ENCODE assay signal across 1 cellular context in the genomic region with DNA sequence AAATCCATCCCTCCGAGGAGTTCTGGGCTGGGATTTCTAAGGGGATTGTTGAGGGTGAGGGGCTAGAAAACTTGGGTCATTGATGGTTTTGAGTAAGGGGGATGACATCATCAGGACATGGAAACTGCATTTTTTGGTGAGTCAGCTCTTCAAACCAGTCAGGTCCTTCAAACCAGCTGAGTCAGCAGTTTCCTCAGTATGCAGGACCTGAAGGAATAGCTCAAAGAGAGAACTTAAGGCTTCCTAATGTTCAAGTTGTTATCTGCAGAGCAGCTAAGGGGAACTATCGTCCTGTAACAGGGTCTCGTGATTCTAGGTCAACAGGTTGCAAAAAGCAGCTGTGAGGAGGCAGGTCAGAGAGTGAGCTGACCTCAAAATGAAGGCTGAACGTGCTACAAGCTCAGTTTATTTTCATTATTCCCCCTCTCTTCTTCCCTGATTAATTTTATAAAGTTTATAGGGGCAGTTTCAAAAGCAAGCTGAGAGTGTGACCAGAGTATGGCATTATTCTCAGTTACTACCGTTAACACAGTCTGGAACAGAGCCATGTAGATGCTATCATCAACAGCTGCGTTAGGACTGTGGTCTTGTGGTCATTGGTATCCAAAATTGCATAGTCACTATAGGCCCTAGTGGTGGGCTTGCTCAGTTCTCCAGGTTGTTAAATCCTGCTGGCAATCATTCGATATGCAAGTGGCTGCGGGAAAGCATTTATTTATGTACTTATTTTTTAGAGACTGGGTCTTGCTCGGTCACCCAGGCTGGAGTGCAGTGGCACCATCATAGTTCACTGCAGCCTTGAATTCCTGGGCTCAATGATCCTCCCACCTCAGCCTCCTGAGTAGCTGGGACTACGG.
TF ChIP-seq lines count a peak whose summit lies in the region.

No MANE protein-coding gene starts in this region.

TF ChIP-seq in HEK293, 187 proteins besides CTCF, POLR2A, EP300 and RAD21 (continued from another document and continues in another):
- TF ChIP-seq, protein P1, sequence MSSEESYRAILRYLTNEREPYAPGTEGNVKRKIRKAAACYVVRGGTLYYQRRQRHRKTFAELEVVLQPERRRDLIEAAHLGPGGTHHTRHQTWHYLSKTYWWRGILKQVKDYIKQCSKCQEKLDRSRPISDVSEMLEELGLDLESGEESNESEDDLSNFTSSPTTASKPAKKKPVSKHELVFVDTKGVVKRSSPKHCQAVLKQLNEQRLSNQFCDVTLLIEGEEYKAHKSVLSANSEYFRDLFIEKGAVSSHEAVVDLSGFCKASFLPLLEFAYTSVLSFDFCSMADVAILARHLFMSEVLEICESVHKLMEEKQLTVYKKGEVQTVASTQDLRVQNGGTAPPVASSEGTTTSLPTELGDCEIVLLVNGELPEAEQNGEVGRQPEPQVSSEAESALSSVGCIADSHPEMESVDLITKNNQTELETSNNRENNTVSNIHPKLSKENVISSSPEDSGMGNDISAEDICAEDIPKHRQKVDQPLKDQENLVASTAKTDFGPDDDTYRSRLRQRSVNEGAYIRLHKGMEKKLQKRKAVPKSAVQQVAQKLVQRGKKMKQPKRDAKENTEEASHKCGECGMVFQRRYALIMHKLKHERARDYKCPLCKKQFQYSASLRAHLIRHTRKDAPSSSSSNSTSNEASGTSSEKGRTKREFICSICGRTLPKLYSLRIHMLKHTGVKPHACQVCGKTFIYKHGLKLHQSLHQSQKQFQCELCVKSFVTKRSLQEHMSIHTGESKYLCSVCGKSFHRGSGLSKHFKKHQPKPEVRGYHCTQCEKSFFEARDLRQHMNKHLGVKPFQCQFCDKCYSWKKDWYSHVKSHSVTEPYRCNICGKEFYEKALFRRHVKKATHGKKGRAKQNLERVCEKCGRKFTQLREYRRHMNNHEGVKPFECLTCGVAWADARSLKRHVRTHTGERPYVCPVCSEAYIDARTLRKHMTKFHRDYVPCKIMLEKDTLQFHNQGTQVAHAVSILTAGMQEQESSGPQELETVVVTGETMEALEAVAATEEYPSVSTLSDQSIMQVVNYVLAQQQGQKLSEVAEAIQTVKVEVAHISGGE (tag by site-specific recombination; conservative IDR thresholded peaks at IDR 0.05; ENCODE audit: low read depth), result no peak
- TF ChIP-seq ZNF274 (IDR thresholded peaks at IDR 0.05; ENCODE audit: low read length) (no peak), ZNF274 (tag by site-specific recombination; IDR thresholded peaks at IDR 0.05; ENCODE audit: borderline replicate concordance) (no peak), ZIC2 (tag by site-specific recombination; IDR thresholded peaks at IDR 0.05) (no peak), SCRT2 (tag by site-specific recombination; IDR thresholded peaks at IDR 0.05) (peak; percentile 87), KLF7 (tag by site-specific recombination; IDR thresholded peaks at IDR 0.05; ENCODE audit: borderline replicate concordance) (no peak), ZNF302 (tag by site-specific recombination; IDR thresholded peaks at IDR 0.05; ENCODE audit: low read depth) (no peak), PRDM4 (tag by site-specific recombination; IDR thresholded peaks at IDR 0.05) (no peak), ZNF138 (tag by site-specific recombination; IDR thresholded peaks at IDR 0.05; ENCODE audit: borderline replicate concordance) (no peak), ZNF571 (tag by site-specific recombination; IDR thresholded peaks at IDR 0.05) (no peak), ZNF610 (tag by site-specific recombination; IDR thresholded peaks at IDR 0.05; ENCODE audit: borderline replicate concordance) (no peak), ZNF341 (tag by site-specific recombination; IDR thresholded peaks at IDR 0.05; ENCODE audit: low read depth) (no peak), WT1 (tag by site-specific recombination; IDR thresholded peaks at IDR 0.05) (no peak), ZNF777 (tag by site-specific recombination; IDR thresholded peaks at IDR 0.05; ENCODE audit: borderline replicate concordance) (no peak), ZNF157 (tag by site-specific recombination; IDR thresholded peaks at IDR 0.05) (no peak), KLF8 (tag by site-specific recombination; IDR thresholded peaks at IDR 0.05) (no peak), ZBTB26 (tag by site-specific recombination; optimal IDR thresholded peaks at IDR 0.05) (peak; percentile 7), HOXA7 (CRISPR knock-in tag; IDR thresholded peaks at IDR 0.05; ENCODE audit: borderline replicate concordance) (no peak), ATF2 (tag by site-specific recombination; IDR thresholded peaks at IDR 0.05; ENCODE audit: low read depth) (peak; percentile 95), TRIM28 (IDR thresholded peaks at IDR 0.05; ENCODE audit: borderline replicate concordance, low read length) (peak; percentile 86; the same call in 1 of the 2 replicates), ELK4 (IDR thresholded peaks at IDR 0.05; ENCODE audit: borderline replicate concordance, low read depth, low read length) (no peak), PRDM1 (tag by site-specific recombination; IDR thresholded peaks at IDR 0.05) (no peak), ZNF514 (tag by site-specific recombination; IDR thresholded peaks at IDR 0.05) (no peak), SCRT1 (tag by site-specific recombination; IDR thresholded peaks at IDR 0.05; ENCODE audit: borderline replicate concordance) (no peak; the same call in 1 of the 2 replicates), ZNF473 (tag by site-specific recombination; IDR thresholded peaks at IDR 0.05) (no peak), ZNF521 (tag by site-specific recombination; IDR thresholded peaks at IDR 0.05) (no peak), ZNF664 (tag by site-specific recombination; IDR thresholded peaks at IDR 0.05) (no peak), RBAK (tag by site-specific recombination; IDR thresholded peaks at IDR 0.05) (no peak), EGR2 (tag by site-specific recombination; IDR thresholded peaks at IDR 0.05; ENCODE audit: low read depth) (no peak), ZNF510 (tag by site-specific recombination; IDR thresholded peaks at IDR 0.05; ENCODE audit: insufficient replicate concordance) (no peak), ZNF48 (tag by site-specific recombination; IDR thresholded peaks at IDR 0.05) (no peak), ZNF169 (tag by site-specific recombination; IDR thresholded peaks at IDR 0.05) (no peak), ZNF423 (tag by site-specific recombination; IDR thresholded peaks at IDR 0.05) (no peak), ZNF184 (tag by site-specific recombination; IDR thresholded peaks at IDR 0.05) (peak; percentile 21; the same call in 1 of the 2 replicates)
- TF ChIP-seq, protein P2, sequence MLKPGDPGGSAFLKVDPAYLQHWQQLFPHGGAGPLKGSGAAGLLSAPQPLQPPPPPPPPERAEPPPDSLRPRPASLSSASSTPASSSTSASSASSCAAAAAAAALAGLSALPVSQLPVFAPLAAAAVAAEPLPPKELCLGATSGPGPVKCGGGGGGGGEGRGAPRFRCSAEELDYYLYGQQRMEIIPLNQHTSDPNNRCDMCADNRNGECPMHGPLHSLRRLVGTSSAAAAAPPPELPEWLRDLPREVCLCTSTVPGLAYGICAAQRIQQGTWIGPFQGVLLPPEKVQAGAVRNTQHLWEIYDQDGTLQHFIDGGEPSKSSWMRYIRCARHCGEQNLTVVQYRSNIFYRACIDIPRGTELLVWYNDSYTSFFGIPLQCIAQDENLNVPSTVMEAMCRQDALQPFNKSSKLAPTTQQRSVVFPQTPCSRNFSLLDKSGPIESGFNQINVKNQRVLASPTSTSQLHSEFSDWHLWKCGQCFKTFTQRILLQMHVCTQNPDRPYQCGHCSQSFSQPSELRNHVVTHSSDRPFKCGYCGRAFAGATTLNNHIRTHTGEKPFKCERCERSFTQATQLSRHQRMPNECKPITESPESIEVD (tag by site-specific recombination; IDR thresholded peaks at IDR 0.05), result no peak
- TF ChIP-seq, protein P3, sequence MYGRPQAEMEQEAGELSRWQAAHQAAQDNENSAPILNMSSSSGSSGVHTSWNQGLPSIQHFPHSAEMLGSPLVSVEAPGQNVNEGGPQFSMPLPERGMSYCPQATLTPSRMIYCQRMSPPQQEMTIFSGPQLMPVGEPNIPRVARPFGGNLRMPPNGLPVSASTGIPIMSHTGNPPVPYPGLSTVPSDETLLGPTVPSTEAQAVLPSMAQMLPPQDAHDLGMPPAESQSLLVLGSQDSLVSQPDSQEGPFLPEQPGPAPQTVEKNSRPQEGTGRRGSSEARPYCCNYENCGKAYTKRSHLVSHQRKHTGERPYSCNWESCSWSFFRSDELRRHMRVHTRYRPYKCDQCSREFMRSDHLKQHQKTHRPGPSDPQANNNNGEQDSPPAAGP (tag by site-specific recombination; IDR thresholded peaks at IDR 0.05), result no peak
- TF ChIP-seq, protein P4, sequence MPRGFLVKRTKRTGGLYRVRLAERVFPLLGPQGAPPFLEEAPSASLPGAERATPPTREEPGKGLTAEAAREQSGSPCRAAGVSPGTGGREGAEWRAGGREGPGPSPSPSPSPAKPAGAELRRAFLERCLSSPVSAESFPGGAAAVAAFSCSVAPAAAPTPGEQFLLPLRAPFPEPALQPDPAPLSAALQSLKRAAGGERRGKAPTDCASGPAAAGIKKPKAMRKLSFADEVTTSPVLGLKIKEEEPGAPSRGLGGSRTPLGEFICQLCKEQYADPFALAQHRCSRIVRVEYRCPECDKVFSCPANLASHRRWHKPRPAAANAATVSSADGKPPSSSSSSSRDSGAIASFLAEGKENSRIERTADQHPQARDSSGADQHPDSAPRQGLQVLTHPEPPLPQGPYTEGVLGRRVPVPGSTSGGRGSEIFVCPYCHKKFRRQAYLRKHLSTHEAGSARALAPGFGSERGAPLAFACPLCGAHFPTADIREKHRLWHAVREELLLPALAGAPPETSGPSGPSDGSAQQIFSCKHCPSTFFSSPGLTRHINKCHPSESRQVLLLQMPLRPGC (tag by site-specific recombination; IDR thresholded peaks at IDR 0.05), result peak; percentile 40; the same call in 1 of the 2 replicates
